ENCODE assay signal across 19 cellular contexts in genomic region chr3:43097681-43098080, GRCh38. TPM values are rescaled to one million over a fixed set of nuclear protein-coding genes. Genes with fewer than 3 reads are reported as not detected.
DNase-seq lines count a peak whose midpoint lies in the region; TF ChIP-seq lines count a peak whose summit lies in the region.
"Had no signal": no experiment of that assay in that cellular context is flagged by ENCODE, and none has a peak within 500 bp of the region (broad histone marks: within the 10 kb centered on the region; RNA-seq: fewer than 3 reads in every experiment).

No MANE protein-coding gene starts in this region.

- H3K4me1 ChIP-seq in uterus, result no peaks in the 10 kb centered on the region
- H3K4me1 ChIP-seq in HAP-1, result no peaks in the 10 kb centered on the region
- H3K4me1 ChIP-seq: A549, Caco-2 had no signal

- intact Hi-C loops in uterus (cut with DNase I; ENCODE audit: low total_unique reads), result no loop called here

- H3K36me3 ChIP-seq in WERI-Rb-1, result peaks cover 5% of the 10 kb centered on the region
- H3K36me3 ChIP-seq in uterus, result no peaks in the 10 kb centered on the region
- H3K36me3 ChIP-seq in HAP-1 (replicated peaks), result no peaks in the 10 kb centered on the region

- in situ Hi-C loops in G401 (cut with HindIII; ENCODE audit: low sequenced_read_pairs) (no loop called here), HAP-1 (cut with MboI; ENCODE audit: low sequenced_read_pairs) (no loop called here)

- H3K4me3 ChIP-seq in WERI-Rb-1 (ENCODE audit: low read depth, low read length), result no peak overlapping the region
- H3K4me3 ChIP-seq in uterus, result no peak overlapping the region
- no peak overlapping the region for H3K4me3 ChIP-seq in HAP-1
- H3K4me3 ChIP-seq: A549, GM12878 had no signal

- H3K27ac ChIP-seq in WERI-Rb-1 (peak overlapping the region; percentile 89), uterus (peak overlapping the region; percentile 26 to 60)
- H3K27ac ChIP-seq: 22Rv1, A549, C4-2B had no signal

- DNase-seq in NCI-H82 (lab: John Stamatoyannopoulos, UW), result peak; percentile 39
- no peak for DNase-seq in NCI-H82 treated with DMSO at 0.1 percent for 48 hours (lab: John Stamatoyannopoulos, UW; ENCODE audit: unreplicated experiment)
- peak; percentile 61 for DNase-seq in G401 (ENCODE audit: low spot score)
- DNase-seq in WERI-Rb-1, result no peak
- DNase-seq in uterus, result no peak
- DNase-seq in GM10266 (ENCODE audit: extremely low spot score), result no peak
- no peak for DNase-seq in HAP-1 (ENCODE audit: low spot score in 2 of 2)
- DNase-seq: AML-193; Caco-2; CD4-positive, alpha-beta T cell; DMS153; DMS79; GF-D8; GOT3; H7 had no signal

- H3K9me3 ChIP-seq in WERI-Rb-1 (ENCODE audit: severe bottlenecking) (no peaks in the 10 kb centered on the region), uterus (no peaks in the 10 kb centered on the region), HAP-1 (no peaks in the 10 kb centered on the region)
- H3K9me3 ChIP-seq: A549, Caco-2 had no signal

- H3K27me3 ChIP-seq in WERI-Rb-1 (ENCODE audit: insufficient read depth, low read depth, severe bottlenecking) (no peaks in the 10 kb centered on the region), uterus (no peaks in the 10 kb centered on the region), HAP-1 (ENCODE audit: low read depth) (no peaks in the 10 kb centered on the region)

- TF ChIP-seq POLR2A in uterus (IDR thresholded peaks at IDR 0.05), result no peak

- TF ChIP-seq CTCF in WERI-Rb-1 (IDR thresholded peaks at IDR 0.05; ENCODE audit: low read depth, low read length) (no peak), uterus (IDR thresholded peaks at IDR 0.05) (no peak), GM10266 (IDR thresholded peaks at IDR 0.05; ENCODE audit: control insufficient read depth, insufficient read depth, low read depth, missing control alignments) (no peak)

RNA-seq across cellular contexts. Expression of gene POMGNT2, which starts 8.2 kb away (rescaled TPM):
- total RNA-seq in G401 (2014; rRNA removed; shearing (Covaris generic)), result 21.9 and 24.6 TPM in 2 replicates
- total RNA-seq in uterus, result 100 to 1,000 TPM in 1 of 4 donors, 10 to 100 TPM in 3; 17.6 to 103 (median 57.7) TPM

Comparison
In these comparisons a context has a peak if more than half of its experiments do, and no peak if none do; other contexts are left out.
1. DNase-seq: peak in NCI-H82 (single experiment) and G401 (single experiment); none in NCI-H82 treated with DMSO at 0.1 percent for 48 hours (single experiment), WERI-Rb-1 (single experiment), uterus (0 of 2), GM10266 (single experiment) and HAP-1 (0 of 2).